In the genomic region with DNA sequence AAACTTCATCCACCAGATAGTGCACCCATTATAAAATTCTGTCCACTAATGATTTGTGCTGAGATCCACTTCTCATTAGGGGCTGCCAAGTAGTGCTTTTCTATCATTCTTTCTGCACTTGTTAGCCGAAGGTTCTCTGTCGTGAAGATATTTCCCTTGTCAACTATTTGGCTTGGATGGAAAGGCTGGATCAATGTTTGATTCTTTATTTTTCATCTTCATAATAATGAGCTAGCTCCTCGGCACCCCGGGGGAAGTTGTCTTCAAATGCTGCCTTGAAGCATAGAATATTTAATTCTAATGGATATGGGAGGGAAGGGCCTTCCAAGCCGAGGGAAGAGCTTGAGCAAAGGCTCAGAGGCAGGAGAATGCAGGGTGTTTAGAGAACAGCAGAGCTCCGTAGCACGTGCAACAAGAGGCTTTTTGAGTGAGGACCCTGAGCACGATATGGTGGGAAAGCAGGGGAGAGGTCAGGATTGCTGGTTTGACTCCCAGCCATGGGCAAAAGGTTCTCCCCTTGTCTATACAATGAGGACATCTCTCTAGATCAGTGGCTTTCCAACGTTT, we compare ENCODE assay signal across 22 cellular contexts. TPM values are rescaled to one million over a fixed set of nuclear protein-coding genes. Genes with fewer than 3 reads are reported as not detected.
A peak's percentile ranks its signal among the peaks of the same experiment; 100 is the strongest.
DNase-seq lines count a peak whose midpoint lies in the region; ATAC-seq, FAIRE-seq and TF ChIP-seq lines count a peak whose summit lies in the region.
"Had no signal": no experiment of that assay in that cellular context is flagged by ENCODE, and none has a peak within 500 bp of the region (broad histone marks: within the 10 kb centered on the region; RNA-seq: fewer than 3 reads in every experiment).

No MANE protein-coding gene starts in this region.

- no peak overlapping the region for H3K4me2 ChIP-seq in MM.1S (ENCODE audit: low read depth, low read length)
- H3K4me2 ChIP-seq in K562 (ENCODE audit: insufficient read depth, low read length) = no peak overlapping the region
- no peak overlapping the region for H3K4me2 ChIP-seq in neural progenitor cell

- H3F3A ChIP-seq in MM.1S (ENCODE audit: insufficient read depth, low read length) (no peaks in the 10 kb centered on the region), neural progenitor cell (ENCODE audit: low read depth) (peaks cover 12% of the 10 kb centered on the region)

- peak overlapping the region; percentile 14 for H3K27ac Mint-ChIP-seq in neural progenitor cell
- H3K27ac Mint-ChIP-seq in activated naive CD4-positive, alpha-beta T cell treated with anti-CD3 and anti-CD28 coated beads for 36 hours = no peak overlapping the region
- H3K27ac Mint-ChIP-seq: CD8-positive, alpha-beta memory T cell had no signal

- H3K4me3 ChIP-seq in MM.1S (ENCODE audit: low read length) = no peak overlapping the region
- no peak overlapping the region for H3K4me3 ChIP-seq in K562
- H3K4me3 ChIP-seq in neural progenitor cell = no peak overlapping the region
- H3K4me3 ChIP-seq: GM23248, SK-N-MC had no signal

- POLR2A ChIA-PET in K562 (lab: Yijun Ruan, JAX) = interaction anchor here (0.6 to 4.2 kb wide), 10 partner anchors 10 to 151 kb away, joined by 3 to 24 read pairs (median 4); no protein-coding TSS in a partner anchor

- CTCF ChIA-PET in K562 (lab: Yijun Ruan, JAX; ENCODE audit: low intra/inter-chr PET ratio) = no interaction called here
- CTCF ChIA-PET in activated naive CD4-positive, alpha-beta T cell treated with anti-CD3 and anti-CD28 coated beads for 36 hours (lab: Charles Lee) = no interaction called here

- H3K27ac ChIP-seq in MM.1S (ENCODE audit: low read length) = no peak overlapping the region
- H3K27ac ChIP-seq in K562 (ENCODE audit: extremely low read depth, low read depth, low read length) = no peak overlapping the region
- H3K27ac ChIP-seq in neural progenitor cell = no peak overlapping the region
- H3K27ac ChIP-seq: GM23248, SK-N-MC had no signal

- ATAC-seq in K562 (peak; percentile 19), GM18498 (IDR thresholded peaks at IDR 0.05; ENCODE audit: unreplicated experiment) (no peak), HG02610 (IDR thresholded peaks at IDR 0.05; ENCODE audit: unreplicated experiment) (no peak)

- H3K36me3 Mint-ChIP-seq in neural progenitor cell = peaks cover 8% of the 10 kb centered on the region
- H3K36me3 Mint-ChIP-seq in activated naive CD4-positive, alpha-beta T cell treated with anti-CD3 and anti-CD28 coated beads for 36 hours (ENCODE audit: low read depth) = no peaks in the 10 kb centered on the region

- no peaks in the 10 kb centered on the region for H3K9me2 ChIP-seq in MM.1S (replicated peaks; ENCODE audit: insufficient read depth, low read length)

- no peak for TF ChIP-seq CTCF in MM.1S (IDR thresholded peaks at IDR 0.05; ENCODE audit: low read length)
- 0 out of 6 replicates have a peak, but pooled peaks of 1 of the 3 experiments have one; percentile 4 for TF ChIP-seq CTCF in K562 (IDR thresholded peaks at IDR 0.05 in 2 of 3, conservative IDR thresholded peaks at IDR 0.05 in 1 of 3; ENCODE audit: insufficient read depth in 2 of 3, low read depth in 1 of 3, low read length in 3 of 3)
- no peak for TF ChIP-seq CTCF in neural progenitor cell (IDR thresholded peaks at IDR 0.05)

- no peak for TF ChIP-seq POLR2A in K562 (conservative IDR thresholded peaks at IDR 0.05)

- H3K9me3 Mint-ChIP-seq in neural progenitor cell = peaks cover 3% of the 10 kb centered on the region
- H3K9me3 Mint-ChIP-seq in activated naive CD4-positive, alpha-beta T cell treated with anti-CD3 and anti-CD28 coated beads for 36 hours = no peaks in the 10 kb centered on the region
- H3K9me3 Mint-ChIP-seq: CD8-positive, alpha-beta memory T cell had no signal

- H3K36me3 ChIP-seq in MM.1S (replicated peaks; ENCODE audit: insufficient read depth, low read length) = no peaks in the 10 kb centered on the region
- peaks cover 5% of the 10 kb centered on the region for H3K36me3 ChIP-seq in K562 (ENCODE audit: control insufficient read depth, insufficient read depth, low read length)
- H3K36me3 ChIP-seq in neural progenitor cell = no peaks in the 10 kb centered on the region

- in situ Hi-C loops in K562 (cut with MboI) = loop anchor here (10.0 to 25.0 kb wide), 3 partner anchors 508 to 1950 kb away; a partner anchor contains a TSS

- H3K9ac ChIP-seq in MM.1S (ENCODE audit: low read length) = no peak overlapping the region
- no peak overlapping the region for H3K9ac ChIP-seq in K562 (ENCODE audit: insufficient read depth in 1 of 2, low read depth in 2 of 2, low read length in 2 of 2)
- H3K9ac ChIP-seq in neural progenitor cell = no peak overlapping the region
- H3K9ac ChIP-seq: GM23248 had no signal

- no TSS peak for BruUV-seq in K562 (replicated peaks; lab: Mats Ljungman, UMichigan)

- H3K4me3 Mint-ChIP-seq in neural progenitor cell = no peak overlapping the region
- H3K4me3 Mint-ChIP-seq in activated naive CD4-positive, alpha-beta T cell treated with anti-CD3 and anti-CD28 coated beads for 36 hours = no peak overlapping the region
- H3K4me3 Mint-ChIP-seq: CD8-positive, alpha-beta memory T cell had no signal

- no peaks in the 10 kb centered on the region for H3K4me1 Mint-ChIP-seq in neural progenitor cell
- H3K4me1 Mint-ChIP-seq in activated naive CD4-positive, alpha-beta T cell treated with anti-CD3 and anti-CD28 coated beads for 36 hours (ENCODE audit: low read depth) = no peaks in the 10 kb centered on the region

- FAIRE-seq in K562 (lab: Jason Lieb, UNC) = no peak
- FAIRE-seq: D721Med had no signal

- H3K27me3 Mint-ChIP-seq in neural progenitor cell (ENCODE audit: insufficient read depth, low read depth) = no peaks in the 10 kb centered on the region
- no peaks in the 10 kb centered on the region for H3K27me3 Mint-ChIP-seq in activated naive CD4-positive, alpha-beta T cell treated with anti-CD3 and anti-CD28 coated beads for 36 hours (ENCODE audit: low read depth)
- H3K27me3 Mint-ChIP-seq: CD8-positive, alpha-beta memory T cell had no signal

- no peaks in the 10 kb centered on the region for H3K4me1 ChIP-seq in MM.1S (ENCODE audit: low read length)
- peaks cover 0 to 4% of the 10 kb centered on the region in 2 experiments; a peak in 2 of 5 replicates for H3K4me1 ChIP-seq in K562 (replicated peaks in 1 of 2; ENCODE audit: control insufficient read depth in 2 of 2, insufficient read depth in 2 of 2, low read length in 2 of 2)
- peaks cover 3% of the 10 kb centered on the region for H3K4me1 ChIP-seq in neural progenitor cell

- no peaks in the 10 kb centered on the region for H3K9me3 ChIP-seq in MM.1S (replicated peaks; ENCODE audit: insufficient read depth, low read length)
- H3K9me3 ChIP-seq in K562 (replicated peaks; ENCODE audit: control insufficient read depth, insufficient read depth, low read depth, low read length) = no peaks in the 10 kb centered on the region
- no peaks in the 10 kb centered on the region for H3K9me3 ChIP-seq in neural progenitor cell (ENCODE audit: low read depth)

- no peaks in the 10 kb centered on the region for H4K20me1 ChIP-seq in MM.1S (ENCODE audit: insufficient read depth, low read length)
- no peaks in the 10 kb centered on the region for H4K20me1 ChIP-seq in K562 (replicated peaks; ENCODE audit: control insufficient read depth, insufficient read depth, low read length)
- no peaks in the 10 kb centered on the region for H4K20me1 ChIP-seq in neural progenitor cell (ENCODE audit: low read depth)

- TF ChIP-seq RAD21 in K562 (CRISPR knock-in tag; conservative IDR thresholded peaks at IDR 0.05 in 1 of 2, IDR thresholded peaks at IDR 0.05 in 1 of 2) = no peak

- H3K79me2 ChIP-seq in MM.1S (ENCODE audit: low read length) = no peaks in the 10 kb centered on the region
- no peaks in the 10 kb centered on the region for H3K79me2 ChIP-seq in K562 (ENCODE audit: control insufficient read depth, insufficient read depth, low read length)
- H3K79me2 ChIP-seq in neural progenitor cell (ENCODE audit: low read depth) = no peaks in the 10 kb centered on the region

- no peak for TF ChIP-seq EP300 in K562 (IDR thresholded peaks at IDR 0.05; ENCODE audit: low read length)

- no peaks in the 10 kb centered on the region for H3K27me3 ChIP-seq in MM.1S (replicated peaks; ENCODE audit: insufficient read depth, low read length)
- peaks cover 0 to 7% of the 10 kb centered on the region in 2 experiments; a peak in 1 of 5 replicates for H3K27me3 ChIP-seq in K562 (ENCODE audit: control insufficient read depth in 2 of 2, insufficient read depth in 2 of 2, low read length in 2 of 2)
- no peaks in the 10 kb centered on the region for H3K27me3 ChIP-seq in neural progenitor cell

- H3K9me1 ChIP-seq in K562 (ENCODE audit: control insufficient read depth, insufficient read depth, low read length) = no peaks in the 10 kb centered on the region

- 32% methylated on average over 9 of the region's 9 CpGs for WGBS in K562 (ENCODE audit: insufficient coverage, low coverage, missing lambda C conversion rate)

- H2AFZ ChIP-seq in MM.1S (ENCODE audit: low read length) (no peak overlapping the region), K562 (ENCODE audit: low read depth, low read length) (no peak overlapping the region), neural progenitor cell (replicated peaks) (no peak overlapping the region)
- H2AFZ ChIP-seq: GM23248 had no signal

- DNase-seq in activated effector memory CD4-positive, alpha-beta T cell treated with anti-CD3 and anti-CD28 coated beads, Interleukin-2, amount 50 U/mL, for 16 hours = peak; percentile 61
- DNase-seq in activated effector memory CD4-positive, alpha-beta T cell treated with Interleukin-2 at 50 U/mL for 16 hours = no peak
- DNase-seq in MM.1S (peak; percentile 6), K562 (ENCODE audit: extremely low read depth in 1 of 4, low spot score in 3 of 4) (peak in 3 of 4 experiments; percentile 17 to 27 (median 22)), neural progenitor cell (ENCODE audit: low spot score) (no peak)
- DNase-seq in activated naive CD4-positive, alpha-beta T cell treated with anti-CD3 and anti-CD28 coated beads for 36 hours = no peak
- DNase-seq: ACHN, C1 segment of cervical spinal cord, DMS79, GM23248, HCEC 1CT, KBM-7, NCI-H187, NCI-H2227 treated with DMSO at 0.1 percent for 48 hours, NCI-H510A treated with DMSO at 0.1 percent for 48 hours, NCI-H774, SHP77 had no signal

- intact Hi-C loops in K562 (cut with micrococcal nuclease) = loop anchor here (10.0 kb wide), 1 partner anchor 430 kb away; a partner anchor contains a TSS
- intact Hi-C loops in activated naive CD4-positive, alpha-beta T cell treated with anti-CD3 and anti-CD28 coated beads for 36 hours (cut with micrococcal nuclease) = no loop called here

RNA-seq across cellular contexts. Expression of a gene that starts 16.3 kb away (rescaled TPM):
- total RNA-seq in K562 (2011; cell fraction: chromatin; rRNA removed; ENCODE audit: low replicate concordance) = 0.51 and 0.63 TPM in 2 replicates
- 0.17 and 0.39 TPM in 2 replicates for total RNA-seq in K562 (2011; cell fraction: nucleolus; rRNA removed)
- total RNA-seq in K562 (2011; cell fraction: nucleoplasm; rRNA removed) = not detected in 2 replicates
- not detected in 2 replicates for total RNA-seq in K562 (2014; rRNA removed)
- total RNA-seq in K562 (2014; rRNA removed; fragmentation: Illumina TruSeq; extraction: Trizol) = not detected in 2 replicates
- 0.18 TPM in 1 of 2 replicates, not detected in the other for total RNA-seq in K562 (2015; rRNA removed; fragmentation: Illumina TruSeq; extraction: Trizol)
- total RNA-seq in K562 (2021) = 0.16 and 0.25 TPM in 2 replicates
- polyA plus RNA-seq in K562 (2011; rRNA removed) = 0.11 and 0.15 TPM in 2 replicates
- 0.09 and 0.12 TPM in 2 replicates for polyA plus RNA-seq in K562 (2011; cell fraction: cytosol; rRNA removed)
- 0.41 and 0.63 TPM in 2 replicates for polyA plus RNA-seq in K562 (2011; cell fraction: nucleus; rRNA removed)
- 0.22 and 1.2 TPM in 2 replicates for polyA plus RNA-seq in K562 (2012)
- 0.15 and 0.44 TPM in 2 replicates for polyA plus RNA-seq in K562 (2014; fragmentation: Illumina TruSeq; extraction: Trizol)
- under 1 TPM in 1 of 2 experiments, not detected in 1; 0.03 TPM for polyA plus RNA-seq in K562 (2014; fragmentation: Nextera tagmentation; extraction: Ambion mirVana)
- 0.22 and 0.23 TPM in 2 replicates for polyA plus RNA-seq in K562 (2014; rRNA removed)
- not detected in 2 replicates for polyA minus RNA-seq in K562 (2011; rRNA and poly(A)+ RNA removed)
- polyA minus RNA-seq in K562 (2011; cell fraction: cytosol; rRNA and poly(A)+ RNA removed) = not detected in 2 replicates
- not detected in 2 replicates for polyA minus RNA-seq in K562 (2011; cell fraction: nucleus; rRNA and poly(A)+ RNA removed)
- 0.17 TPM in 1 of 2 replicates, not detected in the other for total RNA-seq in neural progenitor cell (ENCODE audit: low replicate concordance)
- total RNA-seq in activated naive CD4-positive, alpha-beta T cell treated with anti-CD3 and anti-CD28 coated beads for 36 hours = under 1 TPM; 0.43 to 0.84 TPM
- total RNA-seq: GM23248 had no signal
- polyA plus RNA-seq: CD8-positive, alpha-beta memory T cell; GM23248 had no signal

Comparison
In these comparisons a context has a peak if more than half of its experiments do, and no peak if none do; other contexts are left out.
1. DNase-seq: peak in activated effector memory CD4-positive, alpha-beta T cell treated with anti-CD3 and anti-CD28 coated beads, Interleukin-2, amount 50 U/mL, for 16 hours (single experiment), MM.1S (single experiment) and K562 (3 of 4); none in activated effector memory CD4-positive, alpha-beta T cell treated with Interleukin-2 at 50 U/mL for 16 hours (single experiment), neural progenitor cell (single experiment) and activated naive CD4-positive, alpha-beta T cell treated with anti-CD3 and anti-CD28 coated beads for 36 hours (single experiment).